In genomic region chr12:114334395-114334794, GRCh38 we compare ENCODE assay signal across 8 cellular contexts.
"Had no signal": no experiment of that assay in that cellular context is flagged by ENCODE, and none has a peak within 500 bp of the region (broad histone marks: within the 10 kb centered on the region; RNA-seq: fewer than 3 reads in every experiment).

No MANE protein-coding gene starts in this region.

- H3K27ac ChIP-seq: HL-60, KMS-11 had no signal

- ATAC-seq: HepG2 had no signal

- H3K4me2 ChIP-seq: KMS-11 had no signal

- H3K4me3 Mint-ChIP-seq: IgD-negative memory B cell had no signal

- H3K4me1 Mint-ChIP-seq: IgD-negative memory B cell had no signal

- H3K27me3 Mint-ChIP-seq: IgD-negative memory B cell had no signal

- DNase-seq: IMR-90, KBM-7, KG1 had no signal

- H3K9ac ChIP-seq: KMS-11 had no signal

- H3K36me3 Mint-ChIP-seq: IgD-negative memory B cell had no signal

- FAIRE-seq: HepG2, HTR-8/SVneo had no signal
